Comparison of ENCODE assay signal across 1 cellular context in the genomic region with DNA sequence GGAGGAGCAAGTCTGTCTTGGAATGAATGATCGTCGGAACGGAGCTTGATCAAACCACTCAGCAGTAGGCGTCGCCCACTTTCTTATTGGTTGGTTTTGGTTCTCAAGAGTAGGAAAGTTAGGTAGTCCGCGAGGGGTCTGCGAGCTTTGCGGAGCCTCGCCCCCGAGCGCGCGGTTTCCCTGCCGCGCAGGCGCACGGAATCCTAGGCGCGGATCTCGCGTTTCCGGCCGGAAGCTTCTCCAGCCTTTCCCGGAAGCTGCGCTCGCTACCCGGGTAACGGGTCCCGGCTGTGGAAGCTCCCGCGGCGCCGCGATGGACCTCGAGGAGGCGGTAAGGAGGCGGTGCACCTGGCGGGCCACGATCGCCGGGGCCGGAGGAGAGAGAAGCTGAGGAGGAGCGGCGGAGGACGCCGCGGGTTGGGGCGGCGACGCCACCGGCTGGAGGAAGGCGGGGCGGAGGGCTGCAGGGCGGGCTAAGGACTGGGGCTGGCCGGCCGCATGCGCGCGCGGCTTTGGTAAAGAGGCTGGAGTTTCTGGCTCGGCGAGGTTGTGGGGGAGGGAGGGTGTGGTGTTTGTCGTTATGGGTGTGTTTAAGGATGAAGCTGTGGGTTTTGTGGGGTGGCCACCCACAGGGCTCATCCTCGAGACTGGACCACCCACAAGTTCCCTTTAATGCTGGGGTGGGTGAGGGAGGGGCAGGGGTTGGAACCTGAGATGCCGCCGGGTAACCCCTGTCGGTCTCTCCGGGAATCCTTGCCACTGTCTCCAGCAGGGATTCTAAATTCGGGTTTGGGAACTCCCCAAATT.
TF ChIP-seq lines count a peak whose summit lies in the region.

A gene (plus strand): TSS at position 246 of the 807 bp plus-strand sequence. CDS start 68 bp downstream, at position 314.

TF ChIP-seq in K562, 482 proteins besides CTCF, POLR2A, EP300 and RAD21 (continued from another document and continues in another):
- TF ChIP-seq, protein P1, sequence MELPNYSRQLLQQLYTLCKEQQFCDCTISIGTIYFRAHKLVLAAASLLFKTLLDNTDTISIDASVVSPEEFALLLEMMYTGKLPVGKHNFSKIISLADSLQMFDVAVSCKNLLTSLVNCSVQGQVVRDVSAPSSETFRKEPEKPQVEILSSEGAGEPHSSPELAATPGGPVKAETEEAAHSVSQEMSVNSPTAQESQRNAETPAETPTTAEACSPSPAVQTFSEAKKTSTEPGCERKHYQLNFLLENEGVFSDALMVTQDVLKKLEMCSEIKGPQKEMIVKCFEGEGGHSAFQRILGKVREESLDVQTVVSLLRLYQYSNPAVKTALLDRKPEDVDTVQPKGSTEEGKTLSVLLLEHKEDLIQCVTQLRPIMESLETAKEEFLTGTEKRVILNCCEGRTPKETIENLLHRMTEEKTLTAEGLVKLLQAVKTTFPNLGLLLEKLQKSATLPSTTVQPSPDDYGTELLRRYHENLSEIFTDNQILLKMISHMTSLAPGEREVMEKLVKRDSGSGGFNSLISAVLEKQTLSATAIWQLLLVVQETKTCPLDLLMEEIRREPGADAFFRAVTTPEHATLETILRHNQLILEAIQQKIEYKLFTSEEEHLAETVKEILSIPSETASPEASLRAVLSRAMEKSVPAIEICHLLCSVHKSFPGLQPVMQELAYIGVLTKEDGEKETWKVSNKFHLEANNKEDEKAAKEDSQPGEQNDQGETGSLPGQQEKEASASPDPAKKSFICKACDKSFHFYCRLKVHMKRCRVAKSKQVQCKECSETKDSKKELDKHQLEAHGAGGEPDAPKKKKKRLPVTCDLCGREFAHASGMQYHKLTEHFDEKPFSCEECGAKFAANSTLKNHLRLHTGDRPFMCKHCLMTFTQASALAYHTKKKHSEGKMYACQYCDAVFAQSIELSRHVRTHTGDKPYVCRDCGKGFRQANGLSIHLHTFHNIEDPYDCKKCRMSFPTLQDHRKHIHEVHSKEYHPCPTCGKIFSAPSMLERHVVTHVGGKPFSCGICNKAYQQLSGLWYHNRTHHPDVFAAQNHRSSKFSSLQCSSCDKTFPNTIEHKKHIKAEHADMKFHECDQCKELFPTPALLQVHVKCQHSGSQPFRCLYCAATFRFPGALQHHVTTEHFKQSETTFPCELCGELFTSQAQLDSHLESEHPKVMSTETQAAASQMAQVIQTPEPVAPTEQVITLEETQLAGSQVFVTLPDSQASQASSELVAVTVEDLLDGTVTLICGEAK (IDR thresholded peaks at IDR 0.05), result peak; percentile 94
- TF ChIP-seq, protein P1 (CRISPR knock-in tag; IDR thresholded peaks at IDR 0.05), result no peak
- TF ChIP-seq CBX1 (IDR thresholded peaks at IDR 0.05; ENCODE audit: low read depth) (no peak; the same call in 1 of the 2 replicates), MYBL2 (IDR thresholded peaks at IDR 0.05; ENCODE audit: low read depth) (no peak), MYBL2 (CRISPR knock-in tag; IDR thresholded peaks at IDR 0.05; ENCODE audit: borderline replicate concordance) (no peak), NFYB (IDR thresholded peaks at IDR 0.05; ENCODE audit: extremely low read depth, insufficient read length) (peak; percentile 42), ZKSCAN1 (IDR thresholded peaks at IDR 0.05; ENCODE audit: low read depth, low read length) (0 out of 2 replicates have a peak, but pooled peaks have one; percentile 11), HNRNPL (IDR thresholded peaks at IDR 0.05; ENCODE audit: low read depth, low read length) (no peak), BCL6 (CRISPR knock-in tag; IDR thresholded peaks at IDR 0.05) (no peak), SIRT6 (IDR thresholded peaks at IDR 0.05; ENCODE audit: low read depth, low read length) (no peak), ZNF316 (IDR thresholded peaks at IDR 0.05) (no peak), ZNF12 (CRISPR knock-in tag; IDR thresholded peaks at IDR 0.05) (no peak), RFX1 (IDR thresholded peaks at IDR 0.05) (peak; percentile 86), ZNF77 (CRISPR knock-in tag; IDR thresholded peaks at IDR 0.05) (no peak), EP400 (IDR thresholded peaks at IDR 0.05) (peak; percentile 81; the same call in 1 of the 2 replicates), GATAD2B (IDR thresholded peaks at IDR 0.05; ENCODE audit: borderline replicate concordance) (no peak), NBN (IDR thresholded peaks at IDR 0.05; ENCODE audit: low read depth) (0 out of 2 replicates have a peak, but pooled peaks have one; percentile 50)
- TF ChIP-seq, protein P2, sequence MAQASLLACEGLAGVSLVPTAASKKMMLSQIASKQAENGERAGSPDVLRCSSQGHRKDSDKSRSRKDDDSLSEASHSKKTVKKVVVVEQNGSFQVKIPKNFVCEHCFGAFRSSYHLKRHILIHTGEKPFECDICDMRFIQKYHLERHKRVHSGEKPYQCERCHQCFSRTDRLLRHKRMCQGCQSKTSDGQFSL (CRISPR knock-in tag; IDR thresholded peaks at IDR 0.05), result no peak
- TF ChIP-seq, protein P2 (tag; IDR thresholded peaks at IDR 0.05), result no peak; a peak in 1 of 4 replicates
- TF ChIP-seq, protein P3, sequence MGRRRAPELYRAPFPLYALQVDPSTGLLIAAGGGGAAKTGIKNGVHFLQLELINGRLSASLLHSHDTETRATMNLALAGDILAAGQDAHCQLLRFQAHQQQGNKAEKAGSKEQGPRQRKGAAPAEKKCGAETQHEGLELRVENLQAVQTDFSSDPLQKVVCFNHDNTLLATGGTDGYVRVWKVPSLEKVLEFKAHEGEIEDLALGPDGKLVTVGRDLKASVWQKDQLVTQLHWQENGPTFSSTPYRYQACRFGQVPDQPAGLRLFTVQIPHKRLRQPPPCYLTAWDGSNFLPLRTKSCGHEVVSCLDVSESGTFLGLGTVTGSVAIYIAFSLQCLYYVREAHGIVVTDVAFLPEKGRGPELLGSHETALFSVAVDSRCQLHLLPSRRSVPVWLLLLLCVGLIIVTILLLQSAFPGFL (CRISPR knock-in tag; IDR thresholded peaks at IDR 0.05), result 0 out of 2 replicates have a peak, but pooled peaks have one; percentile 19
- TF ChIP-seq, protein P4, sequence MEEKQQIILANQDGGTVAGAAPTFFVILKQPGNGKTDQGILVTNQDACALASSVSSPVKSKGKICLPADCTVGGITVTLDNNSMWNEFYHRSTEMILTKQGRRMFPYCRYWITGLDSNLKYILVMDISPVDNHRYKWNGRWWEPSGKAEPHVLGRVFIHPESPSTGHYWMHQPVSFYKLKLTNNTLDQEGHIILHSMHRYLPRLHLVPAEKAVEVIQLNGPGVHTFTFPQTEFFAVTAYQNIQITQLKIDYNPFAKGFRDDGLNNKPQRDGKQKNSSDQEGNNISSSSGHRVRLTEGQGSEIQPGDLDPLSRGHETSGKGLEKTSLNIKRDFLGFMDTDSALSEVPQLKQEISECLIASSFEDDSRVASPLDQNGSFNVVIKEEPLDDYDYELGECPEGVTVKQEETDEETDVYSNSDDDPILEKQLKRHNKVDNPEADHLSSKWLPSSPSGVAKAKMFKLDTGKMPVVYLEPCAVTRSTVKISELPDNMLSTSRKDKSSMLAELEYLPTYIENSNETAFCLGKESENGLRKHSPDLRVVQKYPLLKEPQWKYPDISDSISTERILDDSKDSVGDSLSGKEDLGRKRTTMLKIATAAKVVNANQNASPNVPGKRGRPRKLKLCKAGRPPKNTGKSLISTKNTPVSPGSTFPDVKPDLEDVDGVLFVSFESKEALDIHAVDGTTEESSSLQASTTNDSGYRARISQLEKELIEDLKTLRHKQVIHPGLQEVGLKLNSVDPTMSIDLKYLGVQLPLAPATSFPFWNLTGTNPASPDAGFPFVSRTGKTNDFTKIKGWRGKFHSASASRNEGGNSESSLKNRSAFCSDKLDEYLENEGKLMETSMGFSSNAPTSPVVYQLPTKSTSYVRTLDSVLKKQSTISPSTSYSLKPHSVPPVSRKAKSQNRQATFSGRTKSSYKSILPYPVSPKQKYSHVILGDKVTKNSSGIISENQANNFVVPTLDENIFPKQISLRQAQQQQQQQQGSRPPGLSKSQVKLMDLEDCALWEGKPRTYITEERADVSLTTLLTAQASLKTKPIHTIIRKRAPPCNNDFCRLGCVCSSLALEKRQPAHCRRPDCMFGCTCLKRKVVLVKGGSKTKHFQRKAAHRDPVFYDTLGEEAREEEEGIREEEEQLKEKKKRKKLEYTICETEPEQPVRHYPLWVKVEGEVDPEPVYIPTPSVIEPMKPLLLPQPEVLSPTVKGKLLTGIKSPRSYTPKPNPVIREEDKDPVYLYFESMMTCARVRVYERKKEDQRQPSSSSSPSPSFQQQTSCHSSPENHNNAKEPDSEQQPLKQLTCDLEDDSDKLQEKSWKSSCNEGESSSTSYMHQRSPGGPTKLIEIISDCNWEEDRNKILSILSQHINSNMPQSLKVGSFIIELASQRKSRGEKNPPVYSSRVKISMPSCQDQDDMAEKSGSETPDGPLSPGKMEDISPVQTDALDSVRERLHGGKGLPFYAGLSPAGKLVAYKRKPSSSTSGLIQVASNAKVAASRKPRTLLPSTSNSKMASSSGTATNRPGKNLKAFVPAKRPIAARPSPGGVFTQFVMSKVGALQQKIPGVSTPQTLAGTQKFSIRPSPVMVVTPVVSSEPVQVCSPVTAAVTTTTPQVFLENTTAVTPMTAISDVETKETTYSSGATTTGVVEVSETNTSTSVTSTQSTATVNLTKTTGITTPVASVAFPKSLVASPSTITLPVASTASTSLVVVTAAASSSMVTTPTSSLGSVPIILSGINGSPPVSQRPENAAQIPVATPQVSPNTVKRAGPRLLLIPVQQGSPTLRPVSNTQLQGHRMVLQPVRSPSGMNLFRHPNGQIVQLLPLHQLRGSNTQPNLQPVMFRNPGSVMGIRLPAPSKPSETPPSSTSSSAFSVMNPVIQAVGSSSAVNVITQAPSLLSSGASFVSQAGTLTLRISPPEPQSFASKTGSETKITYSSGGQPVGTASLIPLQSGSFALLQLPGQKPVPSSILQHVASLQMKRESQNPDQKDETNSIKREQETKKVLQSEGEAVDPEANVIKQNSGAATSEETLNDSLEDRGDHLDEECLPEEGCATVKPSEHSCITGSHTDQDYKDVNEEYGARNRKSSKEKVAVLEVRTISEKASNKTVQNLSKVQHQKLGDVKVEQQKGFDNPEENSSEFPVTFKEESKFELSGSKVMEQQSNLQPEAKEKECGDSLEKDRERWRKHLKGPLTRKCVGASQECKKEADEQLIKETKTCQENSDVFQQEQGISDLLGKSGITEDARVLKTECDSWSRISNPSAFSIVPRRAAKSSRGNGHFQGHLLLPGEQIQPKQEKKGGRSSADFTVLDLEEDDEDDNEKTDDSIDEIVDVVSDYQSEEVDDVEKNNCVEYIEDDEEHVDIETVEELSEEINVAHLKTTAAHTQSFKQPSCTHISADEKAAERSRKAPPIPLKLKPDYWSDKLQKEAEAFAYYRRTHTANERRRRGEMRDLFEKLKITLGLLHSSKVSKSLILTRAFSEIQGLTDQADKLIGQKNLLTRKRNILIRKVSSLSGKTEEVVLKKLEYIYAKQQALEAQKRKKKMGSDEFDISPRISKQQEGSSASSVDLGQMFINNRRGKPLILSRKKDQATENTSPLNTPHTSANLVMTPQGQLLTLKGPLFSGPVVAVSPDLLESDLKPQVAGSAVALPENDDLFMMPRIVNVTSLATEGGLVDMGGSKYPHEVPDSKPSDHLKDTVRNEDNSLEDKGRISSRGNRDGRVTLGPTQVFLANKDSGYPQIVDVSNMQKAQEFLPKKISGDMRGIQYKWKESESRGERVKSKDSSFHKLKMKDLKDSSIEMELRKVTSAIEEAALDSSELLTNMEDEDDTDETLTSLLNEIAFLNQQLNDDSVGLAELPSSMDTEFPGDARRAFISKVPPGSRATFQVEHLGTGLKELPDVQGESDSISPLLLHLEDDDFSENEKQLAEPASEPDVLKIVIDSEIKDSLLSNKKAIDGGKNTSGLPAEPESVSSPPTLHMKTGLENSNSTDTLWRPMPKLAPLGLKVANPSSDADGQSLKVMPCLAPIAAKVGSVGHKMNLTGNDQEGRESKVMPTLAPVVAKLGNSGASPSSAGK (IDR thresholded peaks at IDR 0.05), result peak; percentile 80
- TF ChIP-seq, protein P5, sequence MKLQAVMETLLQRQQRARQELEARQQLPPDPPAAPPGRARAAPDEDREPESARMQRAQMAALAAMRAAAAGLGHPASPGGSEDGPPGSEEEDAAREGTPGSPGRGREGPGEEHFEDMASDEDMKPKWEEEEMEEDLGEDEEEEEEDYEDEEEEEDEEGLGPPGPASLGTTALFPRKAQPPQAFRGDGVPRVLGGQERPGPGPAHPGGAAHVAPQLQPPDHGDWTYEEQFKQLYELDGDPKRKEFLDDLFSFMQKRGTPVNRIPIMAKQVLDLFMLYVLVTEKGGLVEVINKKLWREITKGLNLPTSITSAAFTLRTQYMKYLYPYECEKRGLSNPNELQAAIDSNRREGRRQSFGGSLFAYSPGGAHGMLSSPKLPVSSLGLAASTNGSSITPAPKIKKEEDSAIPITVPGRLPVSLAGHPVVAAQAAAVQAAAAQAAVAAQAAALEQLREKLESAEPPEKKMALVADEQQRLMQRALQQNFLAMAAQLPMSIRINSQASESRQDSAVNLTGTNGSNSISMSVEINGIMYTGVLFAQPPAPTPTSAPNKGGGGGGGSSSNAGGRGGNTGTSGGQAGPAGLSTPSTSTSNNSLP (IDR thresholded peaks at IDR 0.05; ENCODE audit: borderline replicate concordance, low read depth, low read length), result no peak
- TF ChIP-seq, protein P6, sequence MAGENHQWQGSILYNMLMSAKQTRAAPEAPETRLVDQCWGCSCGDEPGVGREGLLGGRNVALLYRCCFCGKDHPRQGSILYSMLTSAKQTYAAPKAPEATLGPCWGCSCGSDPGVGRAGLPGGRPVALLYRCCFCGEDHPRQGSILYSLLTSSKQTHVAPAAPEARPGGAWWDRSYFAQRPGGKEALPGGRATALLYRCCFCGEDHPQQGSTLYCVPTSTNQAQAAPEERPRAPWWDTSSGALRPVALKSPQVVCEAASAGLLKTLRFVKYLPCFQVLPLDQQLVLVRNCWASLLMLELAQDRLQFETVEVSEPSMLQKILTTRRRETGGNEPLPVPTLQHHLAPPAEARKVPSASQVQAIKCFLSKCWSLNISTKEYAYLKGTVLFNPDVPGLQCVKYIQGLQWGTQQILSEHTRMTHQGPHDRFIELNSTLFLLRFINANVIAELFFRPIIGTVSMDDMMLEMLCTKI (IDR thresholded peaks at IDR 0.05; ENCODE audit: partially characterized antibody), result no peak
